Comparison of ENCODE assay signal across 1 cellular context in the genomic region with DNA sequence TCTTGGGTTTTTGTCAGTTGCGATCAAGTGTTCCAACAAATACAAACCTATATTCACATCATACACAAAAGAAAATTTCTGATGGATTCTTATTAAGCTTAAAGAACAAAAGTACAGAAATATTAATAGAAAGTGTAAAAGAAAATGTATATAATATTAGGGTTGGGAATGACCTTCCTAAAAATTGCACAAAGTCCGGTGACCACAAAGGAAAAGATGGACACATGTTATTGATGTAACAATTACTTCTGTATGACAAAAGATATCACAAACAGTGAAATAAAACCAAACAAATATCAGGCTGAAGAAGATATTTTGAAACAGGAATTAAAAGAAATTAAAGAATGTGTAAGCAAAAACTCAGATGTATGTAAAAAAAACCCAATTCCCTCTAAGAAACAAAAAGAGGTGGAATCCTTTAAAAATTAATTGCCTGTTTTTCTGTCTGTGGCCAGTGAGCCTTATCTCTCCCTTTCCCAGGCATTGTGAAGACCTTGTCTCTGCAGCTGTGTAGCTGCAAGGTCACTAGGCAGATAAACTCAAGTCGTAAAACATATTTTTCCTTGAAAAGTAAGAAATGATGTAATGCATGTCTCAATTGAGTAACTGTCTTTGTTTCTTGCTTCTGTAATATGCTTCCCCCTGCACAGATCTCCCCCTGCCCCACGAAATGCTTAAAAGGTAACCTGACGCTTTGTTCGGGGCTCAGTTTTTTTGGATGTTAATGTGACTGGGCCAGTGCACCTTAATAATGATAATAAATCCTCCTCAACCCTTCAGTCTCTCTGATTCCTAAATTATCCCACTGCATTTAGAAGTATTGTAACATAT.
TF ChIP-seq lines count a peak whose summit lies in the region.

No MANE protein-coding gene starts in this region.

TF ChIP-seq in K562, 482 proteins besides CTCF, POLR2A, EP300 and RAD21 (continued from another document and continues in another):
- TF ChIP-seq, protein P1, sequence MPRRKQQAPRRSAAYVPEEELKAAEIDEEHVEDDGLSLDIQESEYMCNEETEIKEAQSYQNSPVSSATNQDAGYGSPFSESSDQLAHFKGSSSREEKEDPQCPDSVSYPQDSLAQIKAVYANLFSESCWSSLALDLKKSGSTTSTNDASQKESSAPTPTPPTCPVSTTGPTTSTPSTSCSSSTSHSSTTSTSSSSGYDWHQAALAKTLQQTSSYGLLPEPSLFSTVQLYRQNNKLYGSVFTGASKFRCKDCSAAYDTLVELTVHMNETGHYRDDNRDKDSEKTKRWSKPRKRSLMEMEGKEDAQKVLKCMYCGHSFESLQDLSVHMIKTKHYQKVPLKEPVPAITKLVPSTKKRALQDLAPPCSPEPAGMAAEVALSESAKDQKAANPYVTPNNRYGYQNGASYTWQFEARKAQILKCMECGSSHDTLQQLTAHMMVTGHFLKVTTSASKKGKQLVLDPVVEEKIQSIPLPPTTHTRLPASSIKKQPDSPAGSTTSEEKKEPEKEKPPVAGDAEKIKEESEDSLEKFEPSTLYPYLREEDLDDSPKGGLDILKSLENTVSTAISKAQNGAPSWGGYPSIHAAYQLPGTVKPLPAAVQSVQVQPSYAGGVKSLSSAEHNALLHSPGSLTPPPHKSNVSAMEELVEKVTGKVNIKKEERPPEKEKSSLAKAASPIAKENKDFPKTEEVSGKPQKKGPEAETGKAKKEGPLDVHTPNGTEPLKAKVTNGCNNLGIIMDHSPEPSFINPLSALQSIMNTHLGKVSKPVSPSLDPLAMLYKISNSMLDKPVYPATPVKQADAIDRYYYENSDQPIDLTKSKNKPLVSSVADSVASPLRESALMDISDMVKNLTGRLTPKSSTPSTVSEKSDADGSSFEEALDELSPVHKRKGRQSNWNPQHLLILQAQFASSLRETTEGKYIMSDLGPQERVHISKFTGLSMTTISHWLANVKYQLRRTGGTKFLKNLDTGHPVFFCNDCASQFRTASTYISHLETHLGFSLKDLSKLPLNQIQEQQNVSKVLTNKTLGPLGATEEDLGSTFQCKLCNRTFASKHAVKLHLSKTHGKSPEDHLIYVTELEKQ (CRISPR knock-in tag; IDR thresholded peaks at IDR 0.05) = no peak
- TF ChIP-seq ELF1 (tag; IDR thresholded peaks at IDR 0.05) (no peak), BHLHE40 (IDR thresholded peaks at IDR 0.05; ENCODE audit: low read length) (peak; percentile 48; the same call in 1 of the 2 replicates), ZNF263 (CRISPR knock-in tag; IDR thresholded peaks at IDR 0.05; ENCODE audit: borderline replicate concordance) (no peak), MTA1 (IDR thresholded peaks at IDR 0.05; ENCODE audit: borderline replicate concordance) (no peak), HNRNPH1 (optimal IDR thresholded peaks at IDR 0.05; ENCODE audit: low read depth, low read length) (no peak), KLF16 (IDR thresholded peaks at IDR 0.05) (peak; percentile 92), SUPT5H (IDR thresholded peaks at IDR 0.05) (0 out of 2 replicates have a peak, but pooled peaks have one; percentile 23), ZNF707 (CRISPR knock-in tag; conservative IDR thresholded peaks at IDR 0.05) (no peak), SMAD1 (IDR thresholded peaks at IDR 0.05; ENCODE audit: low read depth, low read length, partially characterized antibody) (no peak), HIVEP1 (CRISPR knock-in tag; IDR thresholded peaks at IDR 0.05) (no peak), HDAC3 (IDR thresholded peaks at IDR 0.05; ENCODE audit: borderline replicate concordance, partially characterized antibody) (peak; percentile 91), NR2C2 (CRISPR knock-in tag; IDR thresholded peaks at IDR 0.05) (no peak), NR2C2 (tag; IDR thresholded peaks at IDR 0.05) (peak; percentile 67), SRSF7 (optimal IDR thresholded peaks at IDR 0.05; ENCODE audit: low read depth, low read length) (no peak), BMI1 (IDR thresholded peaks at IDR 0.05; ENCODE audit: low read length) (no peak), SAFB2 (IDR thresholded peaks at IDR 0.05; ENCODE audit: borderline replicate concordance, low read depth, low read length, severe bottlenecking) (no peak), SPI1 (IDR thresholded peaks at IDR 0.05; ENCODE audit: borderline replicate concordance, low read depth, low read length) (no peak), HMGN3 (IDR thresholded peaks at IDR 0.05; ENCODE audit: borderline replicate concordance, extremely low read depth, insufficient read length, low read depth, low read length) (peak; percentile 30), ZNF717 (CRISPR knock-in tag; IDR thresholded peaks at IDR 0.05) (no peak)
- TF ChIP-seq, protein P2, sequence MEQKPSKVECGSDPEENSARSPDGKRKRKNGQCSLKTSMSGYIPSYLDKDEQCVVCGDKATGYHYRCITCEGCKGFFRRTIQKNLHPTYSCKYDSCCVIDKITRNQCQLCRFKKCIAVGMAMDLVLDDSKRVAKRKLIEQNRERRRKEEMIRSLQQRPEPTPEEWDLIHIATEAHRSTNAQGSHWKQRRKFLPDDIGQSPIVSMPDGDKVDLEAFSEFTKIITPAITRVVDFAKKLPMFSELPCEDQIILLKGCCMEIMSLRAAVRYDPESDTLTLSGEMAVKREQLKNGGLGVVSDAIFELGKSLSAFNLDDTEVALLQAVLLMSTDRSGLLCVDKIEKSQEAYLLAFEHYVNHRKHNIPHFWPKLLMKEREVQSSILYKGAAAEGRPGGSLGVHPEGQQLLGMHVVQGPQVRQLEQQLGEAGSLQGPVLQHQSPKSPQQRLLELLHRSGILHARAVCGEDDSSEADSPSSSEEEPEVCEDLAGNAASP (IDR thresholded peaks at IDR 0.05) = no peak
- TF ChIP-seq, protein P3, sequence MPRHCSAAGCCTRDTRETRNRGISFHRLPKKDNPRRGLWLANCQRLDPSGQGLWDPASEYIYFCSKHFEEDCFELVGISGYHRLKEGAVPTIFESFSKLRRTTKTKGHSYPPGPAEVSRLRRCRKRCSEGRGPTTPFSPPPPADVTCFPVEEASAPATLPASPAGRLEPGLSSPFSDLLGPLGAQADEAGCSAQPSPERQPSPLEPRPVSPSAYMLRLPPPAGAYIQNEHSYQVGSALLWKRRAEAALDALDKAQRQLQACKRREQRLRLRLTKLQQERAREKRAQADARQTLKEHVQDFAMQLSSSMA (CRISPR knock-in tag; IDR thresholded peaks at IDR 0.05) = no peak
- TF ChIP-seq, protein P4, sequence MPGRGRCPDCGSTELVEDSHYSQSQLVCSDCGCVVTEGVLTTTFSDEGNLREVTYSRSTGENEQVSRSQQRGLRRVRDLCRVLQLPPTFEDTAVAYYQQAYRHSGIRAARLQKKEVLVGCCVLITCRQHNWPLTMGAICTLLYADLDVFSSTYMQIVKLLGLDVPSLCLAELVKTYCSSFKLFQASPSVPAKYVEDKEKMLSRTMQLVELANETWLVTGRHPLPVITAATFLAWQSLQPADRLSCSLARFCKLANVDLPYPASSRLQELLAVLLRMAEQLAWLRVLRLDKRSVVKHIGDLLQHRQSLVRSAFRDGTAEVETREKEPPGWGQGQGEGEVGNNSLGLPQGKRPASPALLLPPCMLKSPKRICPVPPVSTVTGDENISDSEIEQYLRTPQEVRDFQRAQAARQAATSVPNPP (IDR thresholded peaks at IDR 0.05; ENCODE audit: borderline replicate concordance, insufficient read depth, insufficient read length) = no peak
- TF ChIP-seq, protein P5, sequence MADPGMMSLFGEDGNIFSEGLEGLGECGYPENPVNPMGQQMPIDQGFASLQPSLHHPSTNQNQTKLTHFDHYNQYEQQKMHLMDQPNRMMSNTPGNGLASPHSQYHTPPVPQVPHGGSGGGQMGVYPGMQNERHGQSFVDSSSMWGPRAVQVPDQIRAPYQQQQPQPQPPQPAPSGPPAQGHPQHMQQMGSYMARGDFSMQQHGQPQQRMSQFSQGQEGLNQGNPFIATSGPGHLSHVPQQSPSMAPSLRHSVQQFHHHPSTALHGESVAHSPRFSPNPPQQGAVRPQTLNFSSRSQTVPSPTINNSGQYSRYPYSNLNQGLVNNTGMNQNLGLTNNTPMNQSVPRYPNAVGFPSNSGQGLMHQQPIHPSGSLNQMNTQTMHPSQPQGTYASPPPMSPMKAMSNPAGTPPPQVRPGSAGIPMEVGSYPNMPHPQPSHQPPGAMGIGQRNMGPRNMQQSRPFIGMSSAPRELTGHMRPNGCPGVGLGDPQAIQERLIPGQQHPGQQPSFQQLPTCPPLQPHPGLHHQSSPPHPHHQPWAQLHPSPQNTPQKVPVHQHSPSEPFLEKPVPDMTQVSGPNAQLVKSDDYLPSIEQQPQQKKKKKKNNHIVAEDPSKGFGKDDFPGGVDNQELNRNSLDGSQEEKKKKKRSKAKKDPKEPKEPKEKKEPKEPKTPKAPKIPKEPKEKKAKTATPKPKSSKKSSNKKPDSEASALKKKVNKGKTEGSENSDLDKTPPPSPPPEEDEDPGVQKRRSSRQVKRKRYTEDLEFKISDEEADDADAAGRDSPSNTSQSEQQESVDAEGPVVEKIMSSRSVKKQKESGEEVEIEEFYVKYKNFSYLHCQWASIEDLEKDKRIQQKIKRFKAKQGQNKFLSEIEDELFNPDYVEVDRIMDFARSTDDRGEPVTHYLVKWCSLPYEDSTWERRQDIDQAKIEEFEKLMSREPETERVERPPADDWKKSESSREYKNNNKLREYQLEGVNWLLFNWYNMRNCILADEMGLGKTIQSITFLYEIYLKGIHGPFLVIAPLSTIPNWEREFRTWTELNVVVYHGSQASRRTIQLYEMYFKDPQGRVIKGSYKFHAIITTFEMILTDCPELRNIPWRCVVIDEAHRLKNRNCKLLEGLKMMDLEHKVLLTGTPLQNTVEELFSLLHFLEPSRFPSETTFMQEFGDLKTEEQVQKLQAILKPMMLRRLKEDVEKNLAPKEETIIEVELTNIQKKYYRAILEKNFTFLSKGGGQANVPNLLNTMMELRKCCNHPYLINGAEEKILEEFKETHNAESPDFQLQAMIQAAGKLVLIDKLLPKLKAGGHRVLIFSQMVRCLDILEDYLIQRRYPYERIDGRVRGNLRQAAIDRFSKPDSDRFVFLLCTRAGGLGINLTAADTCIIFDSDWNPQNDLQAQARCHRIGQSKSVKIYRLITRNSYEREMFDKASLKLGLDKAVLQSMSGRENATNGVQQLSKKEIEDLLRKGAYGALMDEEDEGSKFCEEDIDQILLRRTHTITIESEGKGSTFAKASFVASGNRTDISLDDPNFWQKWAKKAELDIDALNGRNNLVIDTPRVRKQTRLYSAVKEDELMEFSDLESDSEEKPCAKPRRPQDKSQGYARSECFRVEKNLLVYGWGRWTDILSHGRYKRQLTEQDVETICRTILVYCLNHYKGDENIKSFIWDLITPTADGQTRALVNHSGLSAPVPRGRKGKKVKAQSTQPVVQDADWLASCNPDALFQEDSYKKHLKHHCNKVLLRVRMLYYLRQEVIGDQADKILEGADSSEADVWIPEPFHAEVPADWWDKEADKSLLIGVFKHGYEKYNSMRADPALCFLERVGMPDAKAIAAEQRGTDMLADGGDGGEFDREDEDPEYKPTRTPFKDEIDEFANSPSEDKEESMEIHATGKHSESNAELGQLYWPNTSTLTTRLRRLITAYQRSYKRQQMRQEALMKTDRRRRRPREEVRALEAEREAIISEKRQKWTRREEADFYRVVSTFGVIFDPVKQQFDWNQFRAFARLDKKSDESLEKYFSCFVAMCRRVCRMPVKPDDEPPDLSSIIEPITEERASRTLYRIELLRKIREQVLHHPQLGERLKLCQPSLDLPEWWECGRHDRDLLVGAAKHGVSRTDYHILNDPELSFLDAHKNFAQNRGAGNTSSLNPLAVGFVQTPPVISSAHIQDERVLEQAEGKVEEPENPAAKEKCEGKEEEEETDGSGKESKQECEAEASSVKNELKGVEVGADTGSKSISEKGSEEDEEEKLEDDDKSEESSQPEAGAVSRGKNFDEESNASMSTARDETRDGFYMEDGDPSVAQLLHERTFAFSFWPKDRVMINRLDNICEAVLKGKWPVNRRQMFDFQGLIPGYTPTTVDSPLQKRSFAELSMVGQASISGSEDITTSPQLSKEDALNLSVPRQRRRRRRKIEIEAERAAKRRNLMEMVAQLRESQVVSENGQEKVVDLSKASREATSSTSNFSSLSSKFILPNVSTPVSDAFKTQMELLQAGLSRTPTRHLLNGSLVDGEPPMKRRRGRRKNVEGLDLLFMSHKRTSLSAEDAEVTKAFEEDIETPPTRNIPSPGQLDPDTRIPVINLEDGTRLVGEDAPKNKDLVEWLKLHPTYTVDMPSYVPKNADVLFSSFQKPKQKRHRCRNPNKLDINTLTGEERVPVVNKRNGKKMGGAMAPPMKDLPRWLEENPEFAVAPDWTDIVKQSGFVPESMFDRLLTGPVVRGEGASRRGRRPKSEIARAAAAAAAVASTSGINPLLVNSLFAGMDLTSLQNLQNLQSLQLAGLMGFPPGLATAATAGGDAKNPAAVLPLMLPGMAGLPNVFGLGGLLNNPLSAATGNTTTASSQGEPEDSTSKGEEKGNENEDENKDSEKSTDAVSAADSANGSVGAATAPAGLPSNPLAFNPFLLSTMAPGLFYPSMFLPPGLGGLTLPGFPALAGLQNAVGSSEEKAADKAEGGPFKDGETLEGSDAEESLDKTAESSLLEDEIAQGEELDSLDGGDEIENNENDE (IDR thresholded peaks at IDR 0.05; ENCODE audit: low read depth, low read length) = no peak
- TF ChIP-seq, protein P6, sequence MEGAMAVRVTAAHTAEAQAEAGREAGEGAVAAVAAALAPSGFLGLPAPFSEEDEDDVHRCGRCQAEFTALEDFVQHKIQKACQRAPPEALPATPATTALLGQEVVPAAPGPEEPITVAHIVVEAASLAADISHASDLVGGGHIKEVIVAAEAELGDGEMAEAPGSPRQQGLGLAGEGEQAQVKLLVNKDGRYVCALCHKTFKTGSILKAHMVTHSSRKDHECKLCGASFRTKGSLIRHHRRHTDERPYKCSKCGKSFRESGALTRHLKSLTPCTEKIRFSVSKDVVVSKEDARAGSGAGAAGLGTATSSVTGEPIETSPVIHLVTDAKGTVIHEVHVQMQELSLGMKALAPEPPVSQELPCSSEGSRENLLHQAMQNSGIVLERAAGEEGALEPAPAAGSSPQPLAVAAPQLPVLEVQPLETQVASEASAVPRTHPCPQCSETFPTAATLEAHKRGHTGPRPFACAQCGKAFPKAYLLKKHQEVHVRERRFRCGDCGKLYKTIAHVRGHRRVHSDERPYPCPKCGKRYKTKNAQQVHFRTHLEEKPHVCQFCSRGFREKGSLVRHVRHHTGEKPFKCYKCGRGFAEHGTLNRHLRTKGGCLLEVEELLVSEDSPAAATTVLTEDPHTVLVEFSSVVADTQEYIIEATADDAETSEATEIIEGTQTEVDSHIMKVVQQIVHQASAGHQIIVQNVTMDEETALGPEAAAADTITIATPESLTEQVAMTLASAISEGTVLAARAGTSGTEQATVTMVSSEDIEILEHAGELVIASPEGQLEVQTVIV (CRISPR knock-in tag; IDR thresholded peaks at IDR 0.05; ENCODE audit: borderline replicate concordance) = no peak
- TF ChIP-seq, protein P7, sequence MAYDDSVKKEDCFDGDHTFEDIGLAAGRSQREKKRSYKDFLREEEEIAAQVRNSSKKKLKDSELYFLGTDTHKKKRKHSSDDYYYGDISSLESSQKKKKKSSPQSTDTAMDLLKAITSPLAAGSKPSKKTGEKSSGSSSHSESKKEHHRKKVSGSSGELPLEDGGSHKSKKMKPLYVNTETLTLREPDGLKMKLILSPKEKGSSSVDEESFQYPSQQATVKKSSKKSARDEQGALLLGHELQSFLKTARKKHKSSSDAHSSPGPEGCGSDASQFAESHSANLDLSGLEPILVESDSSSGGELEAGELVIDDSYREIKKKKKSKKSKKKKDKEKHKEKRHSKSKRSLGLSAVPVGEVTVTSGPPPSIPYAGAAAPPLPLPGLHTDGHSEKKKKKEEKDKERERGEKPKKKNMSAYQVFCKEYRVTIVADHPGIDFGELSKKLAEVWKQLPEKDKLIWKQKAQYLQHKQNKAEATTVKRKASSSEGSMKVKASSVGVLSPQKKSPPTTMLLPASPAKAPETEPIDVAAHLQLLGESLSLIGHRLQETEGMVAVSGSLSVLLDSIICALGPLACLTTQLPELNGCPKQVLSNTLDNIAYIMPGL (CRISPR knock-in tag; IDR thresholded peaks at IDR 0.05) = no peak
